2 cellular contexts compared by ENCODE assay signal in the genomic region with DNA sequence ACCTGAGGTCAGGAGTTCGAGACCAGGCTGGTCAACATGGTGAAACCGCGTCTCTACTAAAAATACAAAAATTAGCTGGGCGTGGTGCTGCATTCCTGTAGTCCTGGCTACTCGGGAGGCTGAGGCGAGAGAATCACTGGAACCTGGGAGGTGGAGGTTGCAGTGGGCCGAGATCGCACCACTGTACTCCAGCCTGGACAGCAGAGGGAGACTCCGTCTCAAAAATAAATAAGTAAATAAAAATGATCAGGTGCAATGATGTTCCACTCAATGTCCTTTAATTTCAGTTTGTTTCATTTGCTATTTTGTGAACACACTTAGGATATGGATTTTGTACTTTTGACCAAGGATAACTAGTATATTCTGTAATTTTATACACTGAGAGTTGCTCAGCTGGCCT.
TF ChIP-seq lines count a peak whose summit lies in the region.

No MANE protein-coding gene starts in this region.

TF ChIP-seq in GM23338, 12 proteins besides CTCF, POLR2A, EP300 and RAD21 (continues in another document):
- no peak for TF ChIP-seq ZNF331 (CRISPR knock-in tag; IDR thresholded peaks at IDR 0.05; ENCODE audit: low read depth)
- TF ChIP-seq, protein P1, sequence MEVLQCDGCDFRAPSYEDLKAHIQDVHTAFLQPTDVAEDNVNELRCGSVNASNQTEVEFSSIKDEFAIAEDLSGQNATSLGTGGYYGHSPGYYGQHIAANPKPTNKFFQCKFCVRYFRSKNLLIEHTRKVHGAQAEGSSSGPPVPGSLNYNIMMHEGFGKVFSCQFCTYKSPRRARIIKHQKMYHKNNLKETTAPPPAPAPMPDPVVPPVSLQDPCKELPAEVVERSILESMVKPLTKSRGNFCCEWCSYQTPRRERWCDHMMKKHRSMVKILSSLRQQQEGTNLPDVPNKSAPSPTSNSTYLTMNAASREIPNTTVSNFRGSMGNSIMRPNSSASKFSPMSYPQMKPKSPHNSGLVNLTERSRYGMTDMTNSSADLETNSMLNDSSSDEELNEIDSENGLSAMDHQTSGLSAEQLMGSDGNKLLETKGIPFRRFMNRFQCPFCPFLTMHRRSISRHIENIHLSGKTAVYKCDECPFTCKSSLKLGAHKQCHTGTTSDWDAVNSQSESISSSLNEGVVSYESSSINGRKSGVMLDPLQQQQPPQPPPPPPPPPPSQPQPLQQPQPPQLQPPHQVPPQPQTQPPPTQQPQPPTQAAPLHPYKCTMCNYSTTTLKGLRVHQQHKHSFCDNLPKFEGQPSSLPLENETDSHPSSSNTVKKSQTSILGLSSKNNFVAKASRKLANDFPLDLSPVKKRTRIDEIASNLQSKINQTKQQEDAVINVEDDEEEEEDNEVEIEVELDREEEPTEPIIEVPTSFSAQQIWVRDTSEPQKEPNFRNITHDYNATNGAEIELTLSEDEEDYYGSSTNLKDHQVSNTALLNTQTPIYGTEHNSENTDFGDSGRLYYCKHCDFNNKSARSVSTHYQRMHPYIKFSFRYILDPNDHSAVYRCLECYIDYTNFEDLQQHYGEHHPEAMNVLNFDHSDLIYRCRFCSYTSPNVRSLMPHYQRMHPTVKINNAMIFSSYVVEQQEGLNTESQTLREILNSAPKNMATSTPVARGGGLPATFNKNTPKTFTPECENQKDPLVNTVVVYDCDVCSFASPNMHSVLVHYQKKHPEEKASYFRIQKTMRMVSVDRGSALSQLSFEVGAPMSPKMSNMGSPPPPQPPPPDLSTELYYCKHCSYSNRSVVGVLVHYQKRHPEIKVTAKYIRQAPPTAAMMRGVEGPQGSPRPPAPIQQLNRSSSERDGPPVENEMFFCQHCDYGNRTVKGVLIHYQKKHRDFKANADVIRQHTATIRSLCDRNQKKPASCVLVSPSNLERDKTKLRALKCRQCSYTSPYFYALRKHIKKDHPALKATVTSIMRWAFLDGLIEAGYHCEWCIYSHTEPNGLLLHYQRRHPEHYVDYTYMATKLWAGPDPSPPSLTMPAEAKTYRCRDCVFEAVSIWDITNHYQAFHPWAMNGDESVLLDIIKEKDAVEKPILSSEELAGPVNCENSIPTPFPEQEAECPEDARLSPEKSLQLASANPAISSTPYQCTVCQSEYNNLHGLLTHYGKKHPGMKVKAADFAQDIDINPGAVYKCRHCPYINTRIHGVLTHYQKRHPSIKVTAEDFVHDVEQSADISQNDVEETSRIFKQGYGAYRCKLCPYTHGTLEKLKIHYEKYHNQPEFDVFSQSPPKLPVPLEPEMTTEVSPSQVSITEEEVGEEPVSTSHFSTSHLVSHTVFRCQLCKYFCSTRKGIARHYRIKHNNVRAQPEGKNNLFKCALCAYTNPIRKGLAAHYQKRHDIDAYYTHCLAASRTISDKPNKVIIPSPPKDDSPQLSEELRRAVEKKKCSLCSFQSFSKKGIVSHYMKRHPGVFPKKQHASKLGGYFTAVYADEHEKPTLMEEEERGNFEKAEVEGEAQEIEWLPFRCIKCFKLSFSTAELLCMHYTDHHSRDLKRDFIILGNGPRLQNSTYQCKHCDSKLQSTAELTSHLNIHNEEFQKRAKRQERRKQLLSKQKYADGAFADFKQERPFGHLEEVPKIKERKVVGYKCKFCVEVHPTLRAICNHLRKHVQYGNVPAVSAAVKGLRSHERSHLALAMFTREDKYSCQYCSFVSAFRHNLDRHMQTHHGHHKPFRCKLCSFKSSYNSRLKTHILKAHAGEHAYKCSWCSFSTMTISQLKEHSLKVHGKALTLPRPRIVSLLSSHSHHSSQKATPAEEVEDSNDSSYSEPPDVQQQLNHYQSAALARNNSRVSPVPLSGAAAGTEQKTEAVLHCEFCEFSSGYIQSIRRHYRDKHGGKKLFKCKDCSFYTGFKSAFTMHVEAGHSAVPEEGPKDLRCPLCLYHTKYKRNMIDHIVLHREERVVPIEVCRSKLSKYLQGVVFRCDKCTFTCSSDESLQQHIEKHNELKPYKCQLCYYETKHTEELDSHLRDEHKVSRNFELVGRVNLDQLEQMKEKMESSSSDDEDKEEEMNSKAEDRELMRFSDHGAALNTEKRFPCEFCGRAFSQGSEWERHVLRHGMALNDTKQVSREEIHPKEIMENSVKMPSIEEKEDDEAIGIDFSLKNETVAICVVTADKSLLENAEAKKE (CRISPR knock-in tag; IDR thresholded peaks at IDR 0.05), result no peak
- no peak for TF ChIP-seq EZH2phosphoT487 (IDR thresholded peaks at IDR 0.05; ENCODE audit: unreplicated experiment)
- no peak for TF ChIP-seq STAT1 (IDR thresholded peaks at IDR 0.05; ENCODE audit: unreplicated experiment)
- no peak for TF ChIP-seq CREB1 (CRISPR knock-in tag; IDR thresholded peaks at IDR 0.05; ENCODE audit: low read depth)
- no peak for TF ChIP-seq POLR2AphosphoS5 (IDR thresholded peaks at IDR 0.05; ENCODE audit: low read depth)
- no peak for TF ChIP-seq EZH2 (IDR thresholded peaks at IDR 0.05; ENCODE audit: low read depth, unreplicated experiment)
- no peak for TF ChIP-seq ZNF114 (CRISPR knock-in tag; IDR thresholded peaks at IDR 0.05)
- no peak for TF ChIP-seq ETS1 (IDR thresholded peaks at IDR 0.05)
- no peak for TF ChIP-seq NANOG (IDR thresholded peaks at IDR 0.05; ENCODE audit: borderline replicate concordance)
- no peak for TF ChIP-seq JUNB (IDR thresholded peaks at IDR 0.05; ENCODE audit: unreplicated experiment)

TF ChIP-seq in HepG2, 621 proteins besides CTCF, POLR2A, EP300 and RAD21:
- TF ChIP-seq, protein P2, sequence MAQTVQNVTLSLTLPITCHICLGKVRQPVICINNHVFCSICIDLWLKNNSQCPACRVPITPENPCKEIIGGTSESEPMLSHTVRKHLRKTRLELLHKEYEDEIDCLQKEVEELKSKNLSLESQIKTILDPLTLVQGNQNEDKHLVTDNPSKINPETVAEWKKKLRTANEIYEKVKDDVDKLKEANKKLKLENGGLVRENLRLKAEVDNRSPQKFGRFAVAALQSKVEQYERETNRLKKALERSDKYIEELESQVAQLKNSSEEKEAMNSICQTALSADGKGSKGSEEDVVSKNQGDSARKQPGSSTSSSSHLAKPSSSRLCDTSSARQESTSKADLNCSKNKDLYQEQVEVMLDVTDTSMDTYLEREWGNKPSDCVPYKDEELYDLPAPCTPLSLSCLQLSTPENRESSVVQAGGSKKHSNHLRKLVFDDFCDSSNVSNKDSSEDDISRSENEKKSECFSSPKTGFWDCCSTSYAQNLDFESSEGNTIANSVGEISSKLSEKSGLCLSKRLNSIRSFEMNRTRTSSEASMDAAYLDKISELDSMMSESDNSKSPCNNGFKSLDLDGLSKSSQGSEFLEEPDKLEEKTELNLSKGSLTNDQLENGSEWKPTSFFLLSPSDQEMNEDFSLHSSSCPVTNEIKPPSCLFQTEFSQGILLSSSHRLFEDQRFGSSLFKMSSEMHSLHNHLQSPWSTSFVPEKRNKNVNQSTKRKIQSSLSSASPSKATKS (CRISPR knock-in tag; IDR thresholded peaks at IDR 0.05), result no peak
- TF ChIP-seq SMC3 (IDR thresholded peaks at IDR 0.05; ENCODE audit: low read length), result peak; percentile 41; the same call in 1 of the 2 replicates
- TF ChIP-seq, protein P3, sequence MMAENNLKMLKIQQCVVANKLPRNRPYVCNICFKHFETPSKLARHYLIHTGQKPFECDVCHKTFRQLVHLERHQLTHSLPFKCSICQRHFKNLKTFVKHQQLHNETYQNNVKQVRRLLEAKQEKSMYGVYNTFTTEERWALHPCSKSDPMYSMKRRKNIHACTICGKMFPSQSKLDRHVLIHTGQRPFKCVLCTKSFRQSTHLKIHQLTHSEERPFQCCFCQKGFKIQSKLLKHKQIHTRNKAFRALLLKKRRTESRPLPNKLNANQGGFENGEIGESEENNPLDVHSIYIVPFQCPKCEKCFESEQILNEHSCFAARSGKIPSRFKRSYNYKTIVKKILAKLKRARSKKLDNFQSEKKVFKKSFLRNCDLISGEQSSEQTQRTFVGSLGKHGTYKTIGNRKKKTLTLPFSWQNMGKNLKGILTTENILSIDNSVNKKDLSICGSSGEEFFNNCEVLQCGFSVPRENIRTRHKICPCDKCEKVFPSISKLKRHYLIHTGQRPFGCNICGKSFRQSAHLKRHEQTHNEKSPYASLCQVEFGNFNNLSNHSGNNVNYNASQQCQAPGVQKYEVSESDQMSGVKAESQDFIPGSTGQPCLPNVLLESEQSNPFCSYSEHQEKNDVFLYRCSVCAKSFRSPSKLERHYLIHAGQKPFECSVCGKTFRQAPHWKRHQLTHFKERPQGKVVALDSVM (CRISPR knock-in tag; IDR thresholded peaks at IDR 0.05), result peak; percentile 29; the same call in 1 of the 2 replicates
- TF ChIP-seq STAG1 (CRISPR knock-in tag; IDR thresholded peaks at IDR 0.05), result peak; percentile 67
